19 cellular contexts compared by ENCODE assay signal in the genomic region with DNA sequence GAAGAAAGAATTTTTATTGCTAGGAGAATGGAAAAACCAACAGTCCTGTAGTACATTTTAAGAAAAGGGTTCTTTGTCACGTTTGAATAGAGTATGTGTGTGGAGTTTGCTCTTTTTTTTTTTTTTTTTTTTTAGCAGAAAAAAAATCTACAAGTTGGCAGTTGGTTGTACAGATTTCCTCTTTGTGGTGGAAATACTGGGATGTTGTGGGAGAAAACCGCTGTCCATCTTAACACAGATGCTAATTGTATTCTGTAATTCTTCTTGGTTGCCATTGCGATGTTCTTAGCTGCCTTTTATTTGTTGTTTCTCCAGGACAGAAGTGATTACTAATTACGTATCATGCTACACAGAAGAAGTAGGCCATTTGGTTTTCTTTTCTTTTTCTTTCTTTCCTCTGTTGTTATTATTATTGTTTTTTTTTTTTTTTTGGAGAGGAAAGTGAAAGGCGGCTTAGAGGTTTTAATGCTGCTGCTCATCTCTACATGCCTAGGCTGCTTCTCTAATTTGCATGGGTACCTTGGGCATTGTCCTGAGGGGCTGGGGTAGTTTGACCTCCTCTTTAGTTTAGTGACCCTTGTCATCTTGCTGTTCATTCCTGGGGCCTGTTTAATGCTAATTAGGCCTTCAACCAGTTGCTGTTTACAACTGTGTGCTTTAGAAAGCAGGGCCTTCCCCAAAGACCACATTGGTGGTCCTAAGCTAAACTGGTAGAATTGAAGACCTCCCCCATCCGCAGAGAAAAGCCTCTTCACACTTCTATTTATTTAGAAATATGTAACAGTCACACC.
A peak's percentile ranks its signal among the peaks of the same experiment; 100 is the strongest.
DNase-seq lines count a peak whose midpoint lies in the region; ATAC-seq and TF ChIP-seq lines count a peak whose summit lies in the region.
"Had no signal": no experiment of that assay in that cellular context is flagged by ENCODE, and none has a peak within 500 bp of the region (broad histone marks: within the 10 kb centered on the region; RNA-seq: fewer than 3 reads in every experiment).

No MANE protein-coding gene starts in this region.

- DNase-seq in NCI-H69 (lab: John Stamatoyannopoulos, UW) (peak; percentile 17), cardiac fibroblast (ENCODE audit: low read depth in 2 of 2) (peak; percentile 3 to 23), foreskin fibroblast (no peak), activated gamma-delta T cell (lab: John Stamatoyannopoulos, UW) (no peak)
- DNase-seq: activated CD4-positive, alpha-beta T cell treated with anti-CD3 and anti-CD28 coated beads for 36 hours; foreskin keratinocyte; left ventricle myocardium superior; NCI-H1436 treated with DMSO at 0.1 percent for 48 hours; NCI-H82; ovary; Peyer's patch; stimulated activated CD4-positive, alpha-beta T cell treated with anti-CD3 and anti-CD28 coated beads, Interleukin-2, amount 100 ng/mL, for 48 hours; T1000 had no signal

- ATAC-seq in GM18511 (IDR thresholded peaks at IDR 0.05; ENCODE audit: unreplicated experiment): no peak
- ATAC-seq: activated CD4-positive, alpha-beta T cell treated with anti-CD3 and anti-CD28 coated beads for 36 hours; foreskin keratinocyte; left ventricle myocardium superior had no signal

- no peak for TF ChIP-seq CTCF in cardiac fibroblast (IDR thresholded peaks at IDR 0.05; ENCODE audit: low read depth, low read length)
- TF ChIP-seq CTCF in foreskin fibroblast (IDR thresholded peaks at IDR 0.05; ENCODE audit: low read depth, low read length): no peak

- H3K4me3 ChIP-seq in cardiac fibroblast (replicated peaks in 1 of 2; ENCODE audit: low read depth in 2 of 2, low read length in 2 of 2) (no peak overlapping the region), foreskin fibroblast (ENCODE audit: low read depth in 1 of 2, low read length in 2 of 2) (no peak overlapping the region)
- H3K4me3 ChIP-seq: coronary artery, ovary, Peyer's patch, SK-N-MC, skin epidermis had no signal

- H3K27me3 ChIP-seq in layer of hippocampus (ENCODE audit: control insufficient read depth, insufficient read depth, low read length): no peaks in the 10 kb centered on the region
- H3K27me3 ChIP-seq: foreskin keratinocyte, ovary, Peyer's patch had no signal

- H3K27ac ChIP-seq in layer of hippocampus (ENCODE audit: low read depth, low read length) (peak overlapping the region; percentile 88), temporal lobe (ENCODE audit: low read depth, low read length) (peak overlapping the region; percentile 93)
- H3K27ac ChIP-seq: coronary artery, foreskin keratinocyte, ovary, Peyer's patch had no signal

Comparison
In these comparisons a context has a peak if more than half of its experiments do, and no peak if none do; other contexts are left out.
1. DNase-seq: peak in NCI-H69 (single experiment) and cardiac fibroblast (2 of 2); none in foreskin fibroblast (0 of 2) and activated gamma-delta T cell (single experiment).